Comparison of ENCODE assay signal across 1 cellular context in genomic region chr13:75263741-75264407, GRCh38.
TF ChIP-seq lines count a peak whose summit lies in the region.

No MANE protein-coding gene starts in this region.

TF ChIP-seq in SK-N-SH, 30 proteins besides CTCF, POLR2A, EP300 and RAD21 (continued from another document):
- TF ChIP-seq REST (IDR thresholded peaks at IDR 0.05; ENCODE audit: low read depth, low read length) (no peak), GATA2 (CRISPR knock-in tag; IDR thresholded peaks at IDR 0.05) (no peak), NFIC (IDR thresholded peaks at IDR 0.05; ENCODE audit: borderline replicate concordance) (peak; percentile 10; the same call in 1 of the 2 replicates), TAF1 (IDR thresholded peaks at IDR 0.05; ENCODE audit: borderline replicate concordance, low read depth, low read length) (no peak), RXRA (IDR thresholded peaks at IDR 0.05; ENCODE audit: borderline replicate concordance, low read depth) (no peak), FOSL2 (IDR thresholded peaks at IDR 0.05; ENCODE audit: borderline replicate concordance, low read depth) (no peak), MXI1 (IDR thresholded peaks at IDR 0.05; ENCODE audit: low read depth, low read length) (no peak), PBX3 (IDR thresholded peaks at IDR 0.05) (peak; percentile 58), TCF12 (IDR thresholded peaks at IDR 0.05) (no peak), SMC3 (IDR thresholded peaks at IDR 0.05; ENCODE audit: low read depth, low read length) (no peak), NRF1 (IDR thresholded peaks at IDR 0.05; ENCODE audit: low read depth, low read length) (no peak)
TF ChIP-seq in SK-N-SH: peak in this region for 3.
